23 cellular contexts compared by ENCODE assay signal in the genomic region with DNA sequence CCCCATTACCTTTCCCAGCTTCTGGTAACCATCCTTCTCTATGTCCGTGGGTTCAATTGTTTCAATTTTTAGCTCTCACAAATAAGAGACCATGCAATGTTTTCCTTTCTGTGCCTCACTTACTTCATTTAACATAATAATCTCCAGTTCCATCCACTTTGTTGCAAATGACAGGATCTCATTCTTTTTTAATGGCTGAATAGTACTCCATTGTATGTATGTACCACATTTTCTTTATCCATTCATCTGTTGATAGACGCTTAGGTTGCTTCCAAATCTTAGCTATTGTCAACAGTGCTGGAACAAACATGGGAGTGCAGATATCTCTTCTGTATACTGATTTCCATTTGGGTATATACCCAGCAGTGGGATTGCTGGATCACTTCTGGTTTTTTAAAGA. TPM values are rescaled to one million over a fixed set of nuclear protein-coding genes. Genes with fewer than 3 reads are reported as not detected.
DNase-seq lines count a peak whose midpoint lies in the region; ATAC-seq, FAIRE-seq and TF ChIP-seq lines count a peak whose summit lies in the region.
"Had no signal": no experiment of that assay in that cellular context is flagged by ENCODE, and none has a peak within 500 bp of the region (broad histone marks: within the 10 kb centered on the region; RNA-seq: fewer than 3 reads in every experiment).

No MANE protein-coding gene starts in this region.

- H2AFZ ChIP-seq in astrocyte (ENCODE audit: low read depth, low read length), result no peak overlapping the region

- FAIRE-seq in astrocyte (lab: Jason Lieb, UNC), result no peak
- FAIRE-seq: A204.1, GM12878, HTR-8/SVneo, RCC 7860 had no signal

- POLR2A ChIA-PET in naive thymus-derived CD8-positive, alpha-beta T cell (lab: Charles Lee), result no interaction called here

- H3K27ac ChIP-seq in astrocyte (ENCODE audit: low read depth, low read length), result no peak overlapping the region
- no peak overlapping the region for H3K27ac ChIP-seq in WERI-Rb-1
- H3K27ac ChIP-seq: SJSA1 had no signal

- H3K4me1 ChIP-seq in astrocyte (ENCODE audit: insufficient read depth, low read length), result peaks cover 14% of the 10 kb centered on the region
- H3K4me1 ChIP-seq: BE2C, Caco-2 had no signal

- H3K36me3 Mint-ChIP-seq in stimulated activated naive CD8-positive, alpha-beta T cell treated with anti-CD3 and anti-CD28 coated beads, Interleukin-15, Interleukin-2, amounts not matched to agents 100 ng/mL and 50 ng/mL, for 24 hours (ENCODE audit: low read depth), result no peaks in the 10 kb centered on the region
- H3K36me3 Mint-ChIP-seq in astrocyte (ENCODE audit: low read depth, unreplicated experiment), result peaks cover 1% of the 10 kb centered on the region
- peaks cover 0 to 2% (median 0%) of the 10 kb centered on the region in 3 donors for H3K36me3 Mint-ChIP-seq in naive thymus-derived CD8-positive, alpha-beta T cell

- peaks cover 4% of the 10 kb centered on the region for H3K9me3 Mint-ChIP-seq in stimulated activated naive CD8-positive, alpha-beta T cell treated with anti-CD3 and anti-CD28 coated beads, Interleukin-15, Interleukin-2, amounts not matched to agents 100 ng/mL and 50 ng/mL, for 24 hours
- peaks cover 0 to 7% of the 10 kb centered on the region in 2 donors for H3K9me3 Mint-ChIP-seq in stimulated activated naive CD8-positive, alpha-beta T cell treated with anti-CD3 and anti-CD28 coated beads, Interleukin-15, amount 100 ng/mL, for 72 hours
- no peaks in the 10 kb centered on the region for H3K9me3 Mint-ChIP-seq in astrocyte (ENCODE audit: unreplicated experiment)
- H3K9me3 Mint-ChIP-seq in naive thymus-derived CD8-positive, alpha-beta T cell, result peaks cover 0 to 3% (median 0%) of the 10 kb centered on the region in 9 donors

- H3K4me3 ChIP-seq in astrocyte (ENCODE audit: insufficient read depth, low read depth, low read length), result no peak overlapping the region
- no peak overlapping the region for H3K4me3 ChIP-seq in WERI-Rb-1 (ENCODE audit: low read depth, low read length)
- H3K4me3 ChIP-seq: GM12878, SJSA1 had no signal

- peaks cover 23% of the 10 kb centered on the region for H3K27me3 Mint-ChIP-seq in stimulated activated naive CD8-positive, alpha-beta T cell treated with anti-CD3 and anti-CD28 coated beads, Interleukin-15, Interleukin-2, amounts not matched to agents 100 ng/mL and 50 ng/mL, for 24 hours
- H3K27me3 Mint-ChIP-seq in stimulated activated naive CD8-positive, alpha-beta T cell treated with anti-CD3 and anti-CD28 coated beads, Interleukin-15, amount 100 ng/mL, for 72 hours, result peaks cover 40% of the 10 kb centered on the region
- no peaks in the 10 kb centered on the region for H3K27me3 Mint-ChIP-seq in astrocyte (ENCODE audit: low read depth, unreplicated experiment)
- H3K27me3 Mint-ChIP-seq in naive thymus-derived CD8-positive, alpha-beta T cell, result peaks cover 4 to 28% (median 9%) of the 10 kb centered on the region in 5 donors

- H3K4me3 Mint-ChIP-seq in stimulated activated naive CD8-positive, alpha-beta T cell treated with anti-CD3 and anti-CD28 coated beads, Interleukin-15, Interleukin-2, amounts not matched to agents 100 ng/mL and 50 ng/mL, for 24 hours, result peak overlapping the region; percentile 21
- H3K4me3 Mint-ChIP-seq in stimulated activated naive CD8-positive, alpha-beta T cell treated with anti-CD3 and anti-CD28 coated beads, Interleukin-15, amount 100 ng/mL, for 72 hours, result no peak overlapping the region
- H3K4me3 Mint-ChIP-seq in astrocyte (ENCODE audit: unreplicated experiment), result peak overlapping the region; percentile 47
- peak overlapping the region in 8 of 10 donors; percentile 18 to 66 (median 46) for H3K4me3 Mint-ChIP-seq in naive thymus-derived CD8-positive, alpha-beta T cell

- H3K79me2 ChIP-seq in astrocyte (ENCODE audit: insufficient read depth, low read length), result no peaks in the 10 kb centered on the region

- no peak overlapping the region for H3K4me2 ChIP-seq in astrocyte (ENCODE audit: low read length)

- peaks cover 27% of the 10 kb centered on the region for H3K4me1 Mint-ChIP-seq in stimulated activated naive CD8-positive, alpha-beta T cell treated with anti-CD3 and anti-CD28 coated beads, Interleukin-15, Interleukin-2, amounts not matched to agents 100 ng/mL and 50 ng/mL, for 24 hours (ENCODE audit: low read depth)
- H3K4me1 Mint-ChIP-seq in stimulated activated naive CD8-positive, alpha-beta T cell treated with anti-CD3 and anti-CD28 coated beads, Interleukin-15, amount 100 ng/mL, for 72 hours, result peaks cover 32% of the 10 kb centered on the region
- H3K4me1 Mint-ChIP-seq in astrocyte (ENCODE audit: low read depth, unreplicated experiment), result no peaks in the 10 kb centered on the region
- H3K4me1 Mint-ChIP-seq in naive thymus-derived CD8-positive, alpha-beta T cell, result peaks cover 9 to 27% (median 22%) of the 10 kb centered on the region in 4 donors

- H3K36me3 ChIP-seq in astrocyte (ENCODE audit: insufficient read depth, low read length), result no peaks in the 10 kb centered on the region
- H3K36me3 ChIP-seq in WERI-Rb-1, result no peaks in the 10 kb centered on the region
- H3K36me3 ChIP-seq: BE2C, SJSA1 had no signal

- H4K20me1 ChIP-seq in astrocyte (ENCODE audit: insufficient read depth, low read length), result no peaks in the 10 kb centered on the region

- TF ChIP-seq CTCF in astrocyte (IDR thresholded peaks at IDR 0.05; ENCODE audit: insufficient read depth, low read depth, low read length) (no peak), WERI-Rb-1 (IDR thresholded peaks at IDR 0.05; ENCODE audit: low read depth, low read length) (no peak)

- H3K27me3 ChIP-seq in astrocyte (ENCODE audit: insufficient read depth, low read length) (no peaks in the 10 kb centered on the region), WERI-Rb-1 (ENCODE audit: insufficient read depth, low read depth, severe bottlenecking) (no peaks in the 10 kb centered on the region)
- H3K27me3 ChIP-seq: BE2C, SJSA1 had no signal

- H3K9me3 ChIP-seq in astrocyte (ENCODE audit: insufficient read depth, low read depth, low read length) (no peaks in the 10 kb centered on the region), WERI-Rb-1 (ENCODE audit: severe bottlenecking) (no peaks in the 10 kb centered on the region)
- H3K9me3 ChIP-seq: BE2C, Caco-2, SJSA1 had no signal

- no peak overlapping the region for H3K9ac ChIP-seq in astrocyte (ENCODE audit: low read length)

- no peak for DNase-seq in stimulated activated naive CD8-positive, alpha-beta T cell treated with anti-CD3 and anti-CD28 coated beads, Interleukin-15, amount 100 ng/mL, for 72 hours
- DNase-seq in astrocyte (ENCODE audit: low read depth), result no peak
- DNase-seq in naive thymus-derived CD8-positive, alpha-beta T cell, result no peak
- DNase-seq in NCI-H187 (lab: John Stamatoyannopoulos, UW), result no peak
- DNase-seq in kidney glomerular epithelial cell (lab: John Stamatoyannopoulos, UW), result no peak
- no peak for DNase-seq in WERI-Rb-1
- DNase-seq: BE2C, Caco-2, DND-41, GOT3, KG1, NCI-H1092, NCI-H1436 treated with DMSO at 0.1 percent for 48 hours, NCI-H2029, NCI-H524 treated with DMSO at 0.1 percent for 48 hours, OCI-M1 had no signal

- ATAC-seq in stimulated activated naive CD8-positive, alpha-beta T cell treated with anti-CD3 and anti-CD28 coated beads, Interleukin-15, amount 100 ng/mL, for 72 hours, result no peak
- ATAC-seq in naive thymus-derived CD8-positive, alpha-beta T cell, result no peak
- ATAC-seq: GM12878, HCT116 had no signal

- H3K27ac Mint-ChIP-seq in stimulated activated naive CD8-positive, alpha-beta T cell treated with anti-CD3 and anti-CD28 coated beads, Interleukin-15, Interleukin-2, amounts not matched to agents 100 ng/mL and 50 ng/mL, for 24 hours, result no peak overlapping the region
- H3K27ac Mint-ChIP-seq in stimulated activated naive CD8-positive, alpha-beta T cell treated with anti-CD3 and anti-CD28 coated beads, Interleukin-15, amount 100 ng/mL, for 72 hours, result no peak overlapping the region
- no peak overlapping the region for H3K27ac Mint-ChIP-seq in astrocyte (ENCODE audit: unreplicated experiment)
- no peak overlapping the region for H3K27ac Mint-ChIP-seq in naive thymus-derived CD8-positive, alpha-beta T cell

RNA-seq across cellular contexts. Expression of a gene that starts 1.8 kb away (rescaled TPM):
- total RNA-seq in astrocyte, result 7.0 and 7.8 TPM in 2 replicates
- total RNA-seq in naive thymus-derived CD8-positive, alpha-beta T cell, result 1 to 10 TPM; 2.1 to 3.3 TPM
- polyA plus RNA-seq in naive thymus-derived CD8-positive, alpha-beta T cell, result under 1 TPM in 2 of 3 donors, not detected in 1; 0.28 to 0.46 TPM

Comparison
In these comparisons a context has a peak if more than half of its experiments do, and no peak if none do; other contexts are left out.
1. H3K4me3 Mint-ChIP-seq: peak in stimulated activated naive CD8-positive, alpha-beta T cell treated with anti-CD3 and anti-CD28 coated beads, Interleukin-15, Interleukin-2, amounts not matched to agents 100 ng/mL and 50 ng/mL, for 24 hours (single experiment), astrocyte (single experiment) and naive thymus-derived CD8-positive, alpha-beta T cell (8 of 10); none in stimulated activated naive CD8-positive, alpha-beta T cell treated with anti-CD3 and anti-CD28 coated beads, Interleukin-15, amount 100 ng/mL, for 72 hours (0 of 2).